ENCODE assay signal across 1 cellular context in genomic region chr7:139088268-139088667, GRCh38.
TF ChIP-seq lines count a peak whose summit lies in the region.

No MANE protein-coding gene starts in this region.

TF ChIP-seq in K562, 482 proteins besides CTCF, POLR2A, EP300 and RAD21 (continued from another document):
- no peak for TF ChIP-seq BCLAF1 (IDR thresholded peaks at IDR 0.05; ENCODE audit: borderline replicate concordance in 1 of 2, control insufficient read depth in 1 of 2, low read depth in 2 of 2, low read length in 1 of 2)
- TF ChIP-seq CREM (IDR thresholded peaks at IDR 0.05; ENCODE audit: low read depth): peak; percentile 28; the same call in 1 of the 2 replicates
- no peak for TF ChIP-seq HNRNPL (IDR thresholded peaks at IDR 0.05; ENCODE audit: low read depth, low read length)
- TF ChIP-seq ADNP (tag; IDR thresholded peaks at IDR 0.05): no peak
- TF ChIP-seq MGA (IDR thresholded peaks at IDR 0.05): no peak
- no peak for TF ChIP-seq MAX (CRISPR knock-in tag; IDR thresholded peaks at IDR 0.05)
- TF ChIP-seq ZFP36 (IDR thresholded peaks at IDR 0.05; ENCODE audit: low read depth, low read length, partially characterized antibody): no peak
- TF ChIP-seq ZNF764 (CRISPR knock-in tag; IDR thresholded peaks at IDR 0.05; ENCODE audit: low read depth): no peak
- TF ChIP-seq U2AF2 (optimal IDR thresholded peaks at IDR 0.05; ENCODE audit: low read depth, low read length): no peak
- TF ChIP-seq GABPB2 (CRISPR knock-in tag; conservative IDR thresholded peaks at IDR 0.05): no peak
- TF ChIP-seq E2F3 (CRISPR knock-in tag; IDR thresholded peaks at IDR 0.05): no peak
- TF ChIP-seq SREBF1 (IDR thresholded peaks at IDR 0.05; ENCODE audit: borderline replicate concordance, low read depth, low read length): no peak
- no peak for TF ChIP-seq PHF20 (IDR thresholded peaks at IDR 0.05; ENCODE audit: partially characterized antibody)
- TF ChIP-seq HOMEZ (CRISPR knock-in tag; IDR thresholded peaks at IDR 0.05): no peak
- no peak for TF ChIP-seq TCFL5 (CRISPR knock-in tag; conservative IDR thresholded peaks at IDR 0.05)
- TF ChIP-seq HDAC6 (IDR thresholded peaks at IDR 0.05; ENCODE audit: low read depth, low read length): no peak
